16 cellular contexts compared by ENCODE assay signal in the genomic region with DNA sequence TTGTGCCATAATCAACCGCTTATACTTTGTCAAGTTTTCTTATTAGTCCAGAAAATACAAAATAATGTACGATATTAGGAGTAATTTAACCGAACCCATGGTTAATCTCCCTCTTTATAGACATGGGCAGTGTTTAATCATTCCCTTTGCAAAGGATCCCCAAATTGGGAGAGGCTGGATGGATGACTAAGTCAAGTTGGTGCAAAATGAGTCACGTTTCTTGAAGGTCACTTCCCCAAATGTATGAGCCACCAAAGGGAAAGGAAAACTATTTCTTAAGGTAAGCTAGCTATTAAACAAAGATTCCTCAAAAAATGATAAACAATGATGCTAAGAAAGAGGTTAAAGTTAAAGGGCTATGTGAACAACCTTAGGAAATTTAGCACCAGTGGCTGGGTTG. TPM values are rescaled to one million over a fixed set of nuclear protein-coding genes. Genes with fewer than 3 reads are reported as not detected.
DNase-seq lines count a peak whose midpoint lies in the region; TF ChIP-seq lines count a peak whose summit lies in the region.
"Had no signal": no experiment of that assay in that cellular context is flagged by ENCODE, and none has a peak within 500 bp of the region (broad histone marks: within the 10 kb centered on the region; RNA-seq: fewer than 3 reads in every experiment).

No MANE protein-coding gene starts in this region.

- peaks cover 14% of the 10 kb centered on the region; the same call in 1 of the 2 replicates for H3F3A ChIP-seq in GM23248 (ENCODE audit: insufficient read depth)

- no peak overlapping the region for H3K4me3 ChIP-seq in GM23248
- H3K4me3 ChIP-seq: ovary had no signal

- no peak overlapping the region for H3K27ac Mint-ChIP-seq in chondrocyte (ENCODE audit: unreplicated experiment)
- H3K27ac Mint-ChIP-seq: activated T-cell treated with anti-CD3 and anti-CD28 coated beads, Interleukin-2, amount 50 U/mL, for 72 hours; stimulated activated effector memory CD8-positive, alpha-beta T cell treated with anti-CD3 and anti-CD28 coated beads, Interleukin-12 subunit alpha, Interleukin-12 subunit beta, amount 100 ng/mL, for 72 hours had no signal

- no peaks in the 10 kb centered on the region for H3K27me3 ChIP-seq in GM23248 (replicated peaks; ENCODE audit: insufficient read depth)
- H3K27me3 ChIP-seq: ovary had no signal

- WGBS in GM23248 (ENCODE audit: low coverage in 1 of 2, low lambda C conversion rate in 2 of 2, missing lambda C conversion rate in 2 of 2), 2 experiments: 53 to 65% methylated on average over 4 of the region's 4 CpGs

- H3K36me3 ChIP-seq in GM23248 (ENCODE audit: low read depth): no peaks in the 10 kb centered on the region
- H3K36me3 ChIP-seq: ovary had no signal

- no peak overlapping the region for H3K9ac ChIP-seq in GM23248

- in situ Hi-C loops in GM23248 (cut with MboI): no loop called here

- peaks cover 20% of the 10 kb centered on the region for H3K4me1 Mint-ChIP-seq in chondrocyte (ENCODE audit: low read depth)

- no peak for TF ChIP-seq CTCF in chondrocyte (IDR thresholded peaks at IDR 0.05)

- DNase-seq in A172 (ENCODE audit: low spot score) (peak; percentile 48), GM23248 (peak; percentile 90), RPMI7951 (ENCODE audit: low read depth) (peak; percentile 73), fibroblast of peridontal ligament (ENCODE audit: extremely low read depth) (peak; percentile 57), head of caudate nucleus (no peak), RPMI8226 (no peak), NCI-H446 treated with DMSO at 0.1 percent for 48 hours (lab: John Stamatoyannopoulos, UW) (no peak), chondrocyte (ENCODE audit: low spot score) (no peak)
- DNase-seq: activated CD4-positive, alpha-beta T cell treated with anti-CD3 and anti-CD28 coated beads for 48 hours; activated T-cell treated with anti-CD3 and anti-CD28 coated beads, Interleukin-2, amount 50 U/mL, for 72 hours; effector CD4-positive, alpha-beta T cell; hypothalamus; NCI-H1930; ovary; stimulated activated CD4-positive, alpha-beta T cell treated with anti-CD3 and anti-CD28 coated beads, Interleukin-1b, Interleukin-23, amount 100 ng/mL, for 48 hours had no signal

- H3K4me1 ChIP-seq in GM23248 (ENCODE audit: insufficient read depth): peaks cover 34% of the 10 kb centered on the region

- no peaks in the 10 kb centered on the region for H3K9me3 Mint-ChIP-seq in chondrocyte (ENCODE audit: low read depth)
- H3K9me3 Mint-ChIP-seq: activated T-cell treated with anti-CD3 and anti-CD28 coated beads, Interleukin-2, amount 50 U/mL, for 72 hours; stimulated activated effector memory CD8-positive, alpha-beta T cell treated with anti-CD3 and anti-CD28 coated beads, Interleukin-12 subunit alpha, Interleukin-12 subunit beta, amount 100 ng/mL, for 72 hours had no signal

- no peaks in the 10 kb centered on the region for H3K9me3 ChIP-seq in GM23248 (ENCODE audit: low read depth)
- H3K9me3 ChIP-seq: ovary had no signal

- H3K79me2 ChIP-seq in GM23248 (ENCODE audit: insufficient read depth): peaks cover 19% of the 10 kb centered on the region; the same call in 1 of the 2 replicates

- H3K27ac ChIP-seq in GM23248: peak overlapping the region; percentile 12; the same call in 1 of the 2 replicates

- no peaks in the 10 kb centered on the region for H3K9me2 ChIP-seq in GM23248 (ENCODE audit: insufficient read depth)

- no peak overlapping the region for H3K4me3 Mint-ChIP-seq in chondrocyte (ENCODE audit: unreplicated experiment)
- H3K4me3 Mint-ChIP-seq: activated T-cell treated with anti-CD3 and anti-CD28 coated beads, Interleukin-2, amount 50 U/mL, for 72 hours; stimulated activated effector memory CD8-positive, alpha-beta T cell treated with anti-CD3 and anti-CD28 coated beads, Interleukin-12 subunit alpha, Interleukin-12 subunit beta, amount 100 ng/mL, for 72 hours had no signal

- peak overlapping the region; percentile 25 for H3K4me2 ChIP-seq in GM23248 (ENCODE audit: unreplicated experiment)

- H2AFZ ChIP-seq in GM23248: no peak overlapping the region

- H4K20me1 ChIP-seq in GM23248 (ENCODE audit: insufficient read depth): no peaks in the 10 kb centered on the region

- H3K36me3 Mint-ChIP-seq in chondrocyte (ENCODE audit: low read depth): no peaks in the 10 kb centered on the region
- H3K36me3 Mint-ChIP-seq: stimulated activated effector memory CD8-positive, alpha-beta T cell treated with anti-CD3 and anti-CD28 coated beads, Interleukin-12 subunit alpha, Interleukin-12 subunit beta, amount 100 ng/mL, for 72 hours had no signal

- H3K27me3 Mint-ChIP-seq in chondrocyte (ENCODE audit: low read depth): no peaks in the 10 kb centered on the region

- intact Hi-C loops in head of caudate nucleus (cut with DNase I): no loop called here

RNA-seq across cellular contexts. Expression of a gene that starts 17.5 kb away (rescaled TPM):
- 0.07 and 0.14 TPM in 2 replicates for total RNA-seq in A172 (2014; rRNA removed; shearing (Covaris generic))
- 1.5 and 1.9 TPM in 2 replicates for total RNA-seq in GM23248 (2014; rRNA removed; shearing (Covaris generic))
- 0.61 and 0.96 TPM in 2 replicates for polyA plus RNA-seq in GM23248 (2016; fragmentation: Nextera tagmentation; extraction: Ambion mirVana)
- 1.9 and 3.2 TPM in 2 replicates for total RNA-seq in RPMI7951 (2014; rRNA removed; shearing (Covaris generic))
- total RNA-seq in chondrocyte: 1.6 to 7.2 TPM (median 2.0 TPM) in 3 replicates

Comparison
In these comparisons a context has a peak if more than half of its experiments do, and no peak if none do; other contexts are left out.
1. DNase-seq: peak in A172 (single experiment), GM23248 (single experiment), RPMI7951 (single experiment) and fibroblast of peridontal ligament (single experiment); none in head of caudate nucleus (0 of 42), RPMI8226 (single experiment), NCI-H446 treated with DMSO at 0.1 percent for 48 hours (single experiment) and chondrocyte (single experiment).